Comparison of ENCODE assay signal across 9 cellular contexts in the genomic region with DNA sequence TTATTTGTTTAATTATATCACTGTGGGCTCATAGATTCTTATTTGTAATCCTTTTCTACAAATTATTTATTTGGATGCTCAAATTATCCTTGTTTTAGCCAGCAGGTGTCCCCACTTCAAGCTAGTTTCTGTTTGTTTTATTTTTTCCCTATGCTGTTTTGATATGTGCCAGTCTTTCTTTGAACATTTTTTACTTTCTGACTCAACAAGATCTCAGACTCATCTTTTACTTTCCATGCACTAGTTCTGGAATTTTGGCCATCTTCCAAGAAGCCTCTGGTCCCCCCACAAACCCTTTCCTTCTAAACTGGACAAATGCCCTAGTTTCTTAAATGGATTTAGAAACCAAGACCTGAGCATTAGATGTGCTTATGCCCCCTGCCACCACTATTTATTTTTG. TPM values are rescaled to one million over a fixed set of nuclear protein-coding genes. Genes with fewer than 3 reads are reported as not detected.
DNase-seq lines count a peak whose midpoint lies in the region; ATAC-seq and TF ChIP-seq lines count a peak whose summit lies in the region.
"Had no signal": no experiment of that assay in that cellular context is flagged by ENCODE, and none has a peak within 500 bp of the region (broad histone marks: within the 10 kb centered on the region; RNA-seq: fewer than 3 reads in every experiment).

No MANE protein-coding gene starts in this region.

- no peak overlapping the region for H3K9ac ChIP-seq in OCI-LY3 (ENCODE audit: low read length)

- DNase-seq in cardiac muscle cell (ENCODE audit: low read depth in 1 of 2, low spot score in 1 of 2) (peak in 1 of 2 donors; percentile 39), left ventricle myocardium superior (no peak), fibroblast of mammary gland (ENCODE audit: low read depth) (peak; percentile 55), upper lobe of right lung (no peak), NCI-H2196 treated with DMSO at 0.1 percent for 48 hours (lab: John Stamatoyannopoulos, UW; ENCODE audit: unreplicated experiment) (no peak), NCI-H774 (lab: John Stamatoyannopoulos, UW) (no peak)
- DNase-seq in activated naive CD8-positive, alpha-beta T cell treated with anti-CD3 and anti-CD28 coated beads for 36 hours, result no peak

- H3K4me1 ChIP-seq in cardiac muscle cell (ENCODE audit: low read depth) (no peaks in the 10 kb centered on the region), OCI-LY3 (ENCODE audit: low read length) (no peaks in the 10 kb centered on the region), upper lobe of right lung (no peaks in the 10 kb centered on the region)

- intact Hi-C loops in left ventricle myocardium superior (cut with micrococcal nuclease) (no loop called here), upper lobe of right lung (cut with DNase I) (no loop called here)

- H3K36me3 Mint-ChIP-seq in activated naive CD8-positive, alpha-beta T cell treated with anti-CD3 and anti-CD28 coated beads for 36 hours, result no peaks in the 10 kb centered on the region

- no peak overlapping the region for H3K4me3 Mint-ChIP-seq in activated naive CD8-positive, alpha-beta T cell treated with anti-CD3 and anti-CD28 coated beads for 36 hours

- H3K4me3 ChIP-seq in cardiac muscle cell (no peak overlapping the region), OCI-LY3 (ENCODE audit: low read length) (no peak overlapping the region), fibroblast of mammary gland (ENCODE audit: control insufficient read depth, low read depth, low read length) (no peak overlapping the region), upper lobe of right lung (no peak overlapping the region)
- H3K4me3 ChIP-seq: SJSA1 had no signal

- H3K9me3 Mint-ChIP-seq in activated naive CD8-positive, alpha-beta T cell treated with anti-CD3 and anti-CD28 coated beads for 36 hours, result peaks cover 2% of the 10 kb centered on the region

- H3K9me3 ChIP-seq in cardiac muscle cell (ENCODE audit: low read depth), result no peaks in the 10 kb centered on the region
- no peaks in the 10 kb centered on the region for H3K9me3 ChIP-seq in OCI-LY3 (ENCODE audit: insufficient read depth, low read length)
- H3K9me3 ChIP-seq in upper lobe of right lung, result no peaks in the 10 kb centered on the region

- no peak for ATAC-seq in left ventricle myocardium superior
- no peak for ATAC-seq in upper lobe of right lung

- H3K36me3 ChIP-seq in cardiac muscle cell (no peaks in the 10 kb centered on the region), OCI-LY3 (replicated peaks; ENCODE audit: low read depth, low read length) (no peaks in the 10 kb centered on the region), upper lobe of right lung (no peaks in the 10 kb centered on the region)
- H3K36me3 ChIP-seq: SJSA1 had no signal

- H3K27ac Mint-ChIP-seq in activated naive CD8-positive, alpha-beta T cell treated with anti-CD3 and anti-CD28 coated beads for 36 hours, result no peak overlapping the region

- H4K20me1 ChIP-seq in OCI-LY3 (ENCODE audit: insufficient read depth, low read length), result no peaks in the 10 kb centered on the region

- H2AFZ ChIP-seq in OCI-LY3 (ENCODE audit: low read depth, low read length), result no peak overlapping the region

- no peaks in the 10 kb centered on the region for H3K27me3 ChIP-seq in cardiac muscle cell
- no peaks in the 10 kb centered on the region for H3K27me3 ChIP-seq in OCI-LY3 (ENCODE audit: low read depth, low read length)
- H3K27me3 ChIP-seq in upper lobe of right lung, result no peaks in the 10 kb centered on the region
- H3K27me3 ChIP-seq: SJSA1 had no signal

- H3K4me2 ChIP-seq in OCI-LY3 (ENCODE audit: low read length), result no peak overlapping the region

- H3K27me3 Mint-ChIP-seq in activated naive CD8-positive, alpha-beta T cell treated with anti-CD3 and anti-CD28 coated beads for 36 hours, result no peaks in the 10 kb centered on the region

- no peak overlapping the region for H3K27ac ChIP-seq in cardiac muscle cell
- no peak overlapping the region for H3K27ac ChIP-seq in OCI-LY3 (ENCODE audit: low read length)
- no peak overlapping the region for H3K27ac ChIP-seq in upper lobe of right lung
- H3K27ac ChIP-seq: SJSA1 had no signal

- peaks cover 4% of the 10 kb centered on the region for H3K4me1 Mint-ChIP-seq in activated naive CD8-positive, alpha-beta T cell treated with anti-CD3 and anti-CD28 coated beads for 36 hours

- TF ChIP-seq CTCF in cardiac muscle cell (IDR thresholded peaks at IDR 0.05; ENCODE audit: low read depth, low read length) (peak; percentile 57), OCI-LY3 (IDR thresholded peaks at IDR 0.05; ENCODE audit: low read depth, low read length) (peak; percentile 55), fibroblast of mammary gland (conservative IDR thresholded peaks at IDR 0.05; ENCODE audit: control insufficient read depth, insufficient read depth, low read depth, low read length) (peak; percentile 69), upper lobe of right lung (IDR thresholded peaks at IDR 0.05) (peak; percentile 41)

- no peaks in the 10 kb centered on the region for H3K79me2 ChIP-seq in OCI-LY3 (ENCODE audit: low read length)

RNA-seq across cellular contexts. Expression of a gene that starts 11.5 kb away (rescaled TPM):
- total RNA-seq in cardiac muscle cell (51.6 and 67.4 TPM in 2 replicates), left ventricle myocardium superior (109 TPM), upper lobe of right lung (52.5 TPM)
- polyA plus RNA-seq in cardiac muscle cell, result 104 and 122 TPM in 2 replicates
- 100 to 1,000 TPM; 143 to 155 TPM for total RNA-seq in activated naive CD8-positive, alpha-beta T cell treated with anti-CD3 and anti-CD28 coated beads for 36 hours

RNA-seq across cellular contexts. Expression of a gene that starts 16.9 kb away (rescaled TPM):
- total RNA-seq in cardiac muscle cell, result 26.6 and 33.9 TPM in 2 replicates
- 18.6 and 20.9 TPM in 2 replicates for polyA plus RNA-seq in cardiac muscle cell
- 9.6 TPM for total RNA-seq in left ventricle myocardium superior
- total RNA-seq in upper lobe of right lung, result 12.4 TPM
- 10 to 100 TPM; 65.0 to 65.5 TPM for total RNA-seq in activated naive CD8-positive, alpha-beta T cell treated with anti-CD3 and anti-CD28 coated beads for 36 hours
